In the genomic region with DNA sequence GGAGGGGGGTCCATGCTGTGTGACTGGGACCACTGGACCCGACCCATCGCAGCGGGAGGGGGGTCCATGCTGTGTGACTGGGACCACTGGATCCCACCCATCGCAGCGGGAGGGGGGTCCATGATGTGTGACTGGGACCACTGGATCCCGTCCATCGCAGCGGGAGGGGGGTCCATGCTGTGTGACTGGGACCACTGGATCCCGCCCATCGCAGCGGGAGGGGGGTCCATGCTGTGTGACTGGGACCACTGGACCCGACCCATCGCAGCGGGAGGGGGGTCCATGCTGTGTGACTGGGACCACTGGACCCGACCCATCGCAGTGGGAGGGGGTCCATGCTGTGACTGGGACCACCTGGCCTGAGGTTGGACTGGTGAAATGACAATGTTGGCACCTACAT, we compare ENCODE assay signal across 13 cellular contexts. TPM values are rescaled to one million over a fixed set of nuclear protein-coding genes. Genes with fewer than 3 reads are reported as not detected.
"Had no signal": no experiment of that assay in that cellular context is flagged by ENCODE, and none has a peak within 500 bp of the region (broad histone marks: within the 10 kb centered on the region; RNA-seq: fewer than 3 reads in every experiment).

No MANE protein-coding gene starts in this region.

RNA-seq across cellular contexts. Expression of a gene that starts 54.2 kb away (rescaled TPM):
- total RNA-seq: activated CD4-positive, alpha-beta memory T cell treated with anti-CD3 and anti-CD28 coated beads, Interleukin-2, amount 10 ng/mL, durations not matched to agents 7 days and 5 days; activated CD4-positive, alpha-beta T cell treated with anti-CD3 and anti-CD28 coated beads for 36 hours; activated CD4-positive, alpha-beta T cell treated with anti-CD3 and anti-CD28 coated beads, Interleukin-2, amount 10 ng/mL, durations not matched to agents 7 days and 5 days; activated CD8-positive, alpha-beta memory T cell treated with anti-CD3 and anti-CD28 coated beads, Interleukin-2, amount 10 ng/mL, durations not matched to agents 7 days and 5 days; activated CD8-positive, alpha-beta T cell treated with anti-CD3 and anti-CD28 coated beads, Interleukin-2, amount 10 ng/mL, durations not matched to agents 7 days and 5 days; activated naive CD8-positive, alpha-beta T cell treated with anti-CD3 and anti-CD28 coated beads, Interleukin-2, amount 10 ng/mL, durations not matched to agents 7 days and 5 days; activated T-helper 2 cell treated with anti-CD3 and anti-CD28 coated beads, Interferon-gamma antibody, Interleukin-2, Interleukin-4, amounts not matched to agents 10 μg/mL and 5 μg/mL and 100 μg/mL, durations not matched to agents 14 hours and 24 hours and 36 hours; ascending aorta; cardiac muscle cell; T-cell; T-helper 1 cell treated with Interleukin-12 subunit alpha and Interleukin-12 subunit beta and Interleukin-4 antibody, amounts not matched to agents 30 ng/mL and 1 ng/mL, for 36 hours; T-helper 17 cell; T-helper 2 cell treated with Interferon-gamma antibody and Interleukin-4, amounts not matched to agents 100 ng/mL and 5 ng/mL, for 36 hours had no signal
